Comparison of ENCODE assay signal across 1 cellular context in genomic region chr16:57300387-57301125, GRCh38.
TF ChIP-seq lines count a peak whose summit lies in the region.

No MANE protein-coding gene starts in this region.

TF ChIP-seq in HepG2, 621 proteins besides CTCF, POLR2A, EP300 and RAD21 (continued from another document and continues in another):
- peak; percentile 90 for TF ChIP-seq HMGXB3 (CRISPR knock-in tag; IDR thresholded peaks at IDR 0.05; ENCODE audit: borderline replicate concordance)
- no peak for TF ChIP-seq JUNB (CRISPR knock-in tag; IDR thresholded peaks at IDR 0.05; ENCODE audit: borderline replicate concordance)
- TF ChIP-seq ZNF550 (CRISPR knock-in tag; IDR thresholded peaks at IDR 0.05; ENCODE audit: borderline replicate concordance) = no peak
- no peak for TF ChIP-seq KLF13 (CRISPR knock-in tag; IDR thresholded peaks at IDR 0.05)
- no peak for TF ChIP-seq ZNF382 (CRISPR knock-in tag; IDR thresholded peaks at IDR 0.05; ENCODE audit: borderline replicate concordance)
- TF ChIP-seq NFATC3 (CRISPR knock-in tag; IDR thresholded peaks at IDR 0.05) = peak; percentile 66; the same call in 1 of the 2 replicates
- TF ChIP-seq TOPORS (CRISPR knock-in tag; IDR thresholded peaks at IDR 0.05) = peak; percentile 85
- peak; percentile 74; the same call in 1 of the 2 replicates for TF ChIP-seq ZNF543 (CRISPR knock-in tag; IDR thresholded peaks at IDR 0.05)
- peak; percentile 8; the same call in 1 of the 2 replicates for TF ChIP-seq ZNF3 (CRISPR knock-in tag; IDR thresholded peaks at IDR 0.05)
- 0 out of 2 replicates have a peak, but pooled peaks have one; percentile 20 for TF ChIP-seq ARNTL (CRISPR knock-in tag; IDR thresholded peaks at IDR 0.05)
- TF ChIP-seq SAP130 (CRISPR knock-in tag; IDR thresholded peaks at IDR 0.05; ENCODE audit: low read depth) = peak; percentile 65
- TF ChIP-seq ELF4 (CRISPR knock-in tag; IDR thresholded peaks at IDR 0.05; ENCODE audit: borderline replicate concordance) = peak; percentile 18; the same call in 1 of the 2 replicates
- TF ChIP-seq, protein P1, sequence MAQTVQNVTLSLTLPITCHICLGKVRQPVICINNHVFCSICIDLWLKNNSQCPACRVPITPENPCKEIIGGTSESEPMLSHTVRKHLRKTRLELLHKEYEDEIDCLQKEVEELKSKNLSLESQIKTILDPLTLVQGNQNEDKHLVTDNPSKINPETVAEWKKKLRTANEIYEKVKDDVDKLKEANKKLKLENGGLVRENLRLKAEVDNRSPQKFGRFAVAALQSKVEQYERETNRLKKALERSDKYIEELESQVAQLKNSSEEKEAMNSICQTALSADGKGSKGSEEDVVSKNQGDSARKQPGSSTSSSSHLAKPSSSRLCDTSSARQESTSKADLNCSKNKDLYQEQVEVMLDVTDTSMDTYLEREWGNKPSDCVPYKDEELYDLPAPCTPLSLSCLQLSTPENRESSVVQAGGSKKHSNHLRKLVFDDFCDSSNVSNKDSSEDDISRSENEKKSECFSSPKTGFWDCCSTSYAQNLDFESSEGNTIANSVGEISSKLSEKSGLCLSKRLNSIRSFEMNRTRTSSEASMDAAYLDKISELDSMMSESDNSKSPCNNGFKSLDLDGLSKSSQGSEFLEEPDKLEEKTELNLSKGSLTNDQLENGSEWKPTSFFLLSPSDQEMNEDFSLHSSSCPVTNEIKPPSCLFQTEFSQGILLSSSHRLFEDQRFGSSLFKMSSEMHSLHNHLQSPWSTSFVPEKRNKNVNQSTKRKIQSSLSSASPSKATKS (CRISPR knock-in tag; IDR thresholded peaks at IDR 0.05) = 0 out of 2 replicates have a peak, but pooled peaks have one; percentile 8
- no peak for TF ChIP-seq MATR3 (CRISPR knock-in tag; IDR thresholded peaks at IDR 0.05)
- peak; percentile 84; the same call in 1 of the 2 replicates for TF ChIP-seq ZNF12 (CRISPR knock-in tag; IDR thresholded peaks at IDR 0.05)
- no peak for TF ChIP-seq ZBTB21 (CRISPR knock-in tag; IDR thresholded peaks at IDR 0.05)
- no peak; the same call in 1 of the 2 replicates for TF ChIP-seq ETS1 (CRISPR knock-in tag; IDR thresholded peaks at IDR 0.05)
- no peak for TF ChIP-seq SP1 (IDR thresholded peaks at IDR 0.05)
- peak; percentile 97 for TF ChIP-seq SP1 (CRISPR knock-in tag; IDR thresholded peaks at IDR 0.05)
- no peak for TF ChIP-seq ZNF672 (CRISPR knock-in tag; IDR thresholded peaks at IDR 0.05)
- TF ChIP-seq KAT7 (CRISPR knock-in tag; IDR thresholded peaks at IDR 0.05; ENCODE audit: borderline replicate concordance) = no peak; the same call in 1 of the 2 replicates
- TF ChIP-seq ZNF660 (CRISPR knock-in tag; IDR thresholded peaks at IDR 0.05; ENCODE audit: borderline replicate concordance, low read depth) = no peak
- TF ChIP-seq ZFP41 (CRISPR knock-in tag; IDR thresholded peaks at IDR 0.05; ENCODE audit: borderline replicate concordance) = no peak
- TF ChIP-seq FOSL1 (CRISPR knock-in tag; IDR thresholded peaks at IDR 0.05; ENCODE audit: borderline replicate concordance) = no peak
- no peak for TF ChIP-seq ZNF484 (CRISPR knock-in tag; IDR thresholded peaks at IDR 0.05; ENCODE audit: borderline replicate concordance, low read depth)
- TF ChIP-seq MED13 (CRISPR knock-in tag; IDR thresholded peaks at IDR 0.05) = no peak
- TF ChIP-seq JUND (CRISPR knock-in tag; IDR thresholded peaks at IDR 0.05) = no peak
- peak; percentile 88 for TF ChIP-seq GATAD2A (CRISPR knock-in tag; IDR thresholded peaks at IDR 0.05)
- TF ChIP-seq NR2F1 (CRISPR knock-in tag; IDR thresholded peaks at IDR 0.05) = 0 out of 4 replicates have a peak, but pooled peaks of 1 of the 2 experiments have one; percentile 35
- peak; percentile 73; the same call in 1 of the 2 replicates for TF ChIP-seq ZNF747 (CRISPR knock-in tag; IDR thresholded peaks at IDR 0.05; ENCODE audit: borderline replicate concordance)
- TF ChIP-seq SIX4 (CRISPR knock-in tag; IDR thresholded peaks at IDR 0.05) = peak; percentile 80; the same call in 1 of the 2 replicates
- TF ChIP-seq TEAD2 (CRISPR knock-in tag; IDR thresholded peaks at IDR 0.05) = no peak
- TF ChIP-seq GMEB1 (CRISPR knock-in tag; IDR thresholded peaks at IDR 0.05; ENCODE audit: borderline replicate concordance) = peak; percentile 71; the same call in 1 of the 2 replicates
- TF ChIP-seq, protein P2, sequence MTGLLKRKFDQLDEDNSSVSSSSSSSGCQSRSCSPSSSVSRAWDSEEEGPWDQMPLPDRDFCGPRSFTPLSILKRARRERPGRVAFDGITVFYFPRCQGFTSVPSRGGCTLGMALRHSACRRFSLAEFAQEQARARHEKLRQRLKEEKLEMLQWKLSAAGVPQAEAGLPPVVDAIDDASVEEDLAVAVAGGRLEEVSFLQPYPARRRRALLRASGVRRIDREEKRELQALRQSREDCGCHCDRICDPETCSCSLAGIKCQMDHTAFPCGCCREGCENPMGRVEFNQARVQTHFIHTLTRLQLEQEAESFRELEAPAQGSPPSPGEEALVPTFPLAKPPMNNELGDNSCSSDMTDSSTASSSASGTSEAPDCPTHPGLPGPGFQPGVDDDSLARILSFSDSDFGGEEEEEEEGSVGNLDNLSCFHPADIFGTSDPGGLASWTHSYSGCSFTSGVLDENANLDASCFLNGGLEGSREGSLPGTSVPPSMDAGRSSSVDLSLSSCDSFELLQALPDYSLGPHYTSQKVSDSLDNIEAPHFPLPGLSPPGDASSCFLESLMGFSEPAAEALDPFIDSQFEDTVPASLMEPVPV (CRISPR knock-in tag; IDR thresholded peaks at IDR 0.05) = 0 out of 2 replicates have a peak, but pooled peaks have one; percentile 77
- TF ChIP-seq ZSCAN31 (CRISPR knock-in tag; IDR thresholded peaks at IDR 0.05; ENCODE audit: low read depth) = peak; percentile 83
- peak; percentile 42; the same call in 1 of the 2 replicates for TF ChIP-seq GFI1 (CRISPR knock-in tag; IDR thresholded peaks at IDR 0.05; ENCODE audit: borderline replicate concordance)
- no peak; the same call in 1 of the 2 replicates for TF ChIP-seq ZNF713 (CRISPR knock-in tag; IDR thresholded peaks at IDR 0.05)
- no peak for TF ChIP-seq PLRG1 (conservative IDR thresholded peaks at IDR 0.05)
- TF ChIP-seq, protein P3, sequence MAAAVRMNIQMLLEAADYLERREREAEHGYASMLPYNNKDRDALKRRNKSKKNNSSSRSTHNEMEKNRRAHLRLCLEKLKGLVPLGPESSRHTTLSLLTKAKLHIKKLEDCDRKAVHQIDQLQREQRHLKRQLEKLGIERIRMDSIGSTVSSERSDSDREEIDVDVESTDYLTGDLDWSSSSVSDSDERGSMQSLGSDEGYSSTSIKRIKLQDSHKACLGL (CRISPR knock-in tag; IDR thresholded peaks at IDR 0.05) = no peak; the same call in 1 of the 2 replicates
- TF ChIP-seq, protein P4, sequence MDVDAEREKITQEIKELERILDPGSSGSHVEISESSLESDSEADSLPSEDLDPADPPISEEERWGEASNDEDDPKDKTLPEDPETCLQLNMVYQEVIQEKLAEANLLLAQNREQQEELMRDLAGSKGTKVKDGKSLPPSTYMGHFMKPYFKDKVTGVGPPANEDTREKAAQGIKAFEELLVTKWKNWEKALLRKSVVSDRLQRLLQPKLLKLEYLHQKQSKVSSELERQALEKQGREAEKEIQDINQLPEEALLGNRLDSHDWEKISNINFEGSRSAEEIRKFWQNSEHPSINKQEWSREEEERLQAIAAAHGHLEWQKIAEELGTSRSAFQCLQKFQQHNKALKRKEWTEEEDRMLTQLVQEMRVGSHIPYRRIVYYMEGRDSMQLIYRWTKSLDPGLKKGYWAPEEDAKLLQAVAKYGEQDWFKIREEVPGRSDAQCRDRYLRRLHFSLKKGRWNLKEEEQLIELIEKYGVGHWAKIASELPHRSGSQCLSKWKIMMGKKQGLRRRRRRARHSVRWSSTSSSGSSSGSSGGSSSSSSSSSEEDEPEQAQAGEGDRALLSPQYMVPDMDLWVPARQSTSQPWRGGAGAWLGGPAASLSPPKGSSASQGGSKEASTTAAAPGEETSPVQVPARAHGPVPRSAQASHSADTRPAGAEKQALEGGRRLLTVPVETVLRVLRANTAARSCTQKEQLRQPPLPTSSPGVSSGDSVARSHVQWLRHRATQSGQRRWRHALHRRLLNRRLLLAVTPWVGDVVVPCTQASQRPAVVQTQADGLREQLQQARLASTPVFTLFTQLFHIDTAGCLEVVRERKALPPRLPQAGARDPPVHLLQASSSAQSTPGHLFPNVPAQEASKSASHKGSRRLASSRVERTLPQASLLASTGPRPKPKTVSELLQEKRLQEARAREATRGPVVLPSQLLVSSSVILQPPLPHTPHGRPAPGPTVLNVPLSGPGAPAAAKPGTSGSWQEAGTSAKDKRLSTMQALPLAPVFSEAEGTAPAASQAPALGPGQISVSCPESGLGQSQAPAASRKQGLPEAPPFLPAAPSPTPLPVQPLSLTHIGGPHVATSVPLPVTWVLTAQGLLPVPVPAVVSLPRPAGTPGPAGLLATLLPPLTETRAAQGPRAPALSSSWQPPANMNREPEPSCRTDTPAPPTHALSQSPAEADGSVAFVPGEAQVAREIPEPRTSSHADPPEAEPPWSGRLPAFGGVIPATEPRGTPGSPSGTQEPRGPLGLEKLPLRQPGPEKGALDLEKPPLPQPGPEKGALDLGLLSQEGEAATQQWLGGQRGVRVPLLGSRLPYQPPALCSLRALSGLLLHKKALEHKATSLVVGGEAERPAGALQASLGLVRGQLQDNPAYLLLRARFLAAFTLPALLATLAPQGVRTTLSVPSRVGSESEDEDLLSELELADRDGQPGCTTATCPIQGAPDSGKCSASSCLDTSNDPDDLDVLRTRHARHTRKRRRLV (CRISPR knock-in tag; IDR thresholded peaks at IDR 0.05) = no peak
- TF ChIP-seq, protein P5, sequence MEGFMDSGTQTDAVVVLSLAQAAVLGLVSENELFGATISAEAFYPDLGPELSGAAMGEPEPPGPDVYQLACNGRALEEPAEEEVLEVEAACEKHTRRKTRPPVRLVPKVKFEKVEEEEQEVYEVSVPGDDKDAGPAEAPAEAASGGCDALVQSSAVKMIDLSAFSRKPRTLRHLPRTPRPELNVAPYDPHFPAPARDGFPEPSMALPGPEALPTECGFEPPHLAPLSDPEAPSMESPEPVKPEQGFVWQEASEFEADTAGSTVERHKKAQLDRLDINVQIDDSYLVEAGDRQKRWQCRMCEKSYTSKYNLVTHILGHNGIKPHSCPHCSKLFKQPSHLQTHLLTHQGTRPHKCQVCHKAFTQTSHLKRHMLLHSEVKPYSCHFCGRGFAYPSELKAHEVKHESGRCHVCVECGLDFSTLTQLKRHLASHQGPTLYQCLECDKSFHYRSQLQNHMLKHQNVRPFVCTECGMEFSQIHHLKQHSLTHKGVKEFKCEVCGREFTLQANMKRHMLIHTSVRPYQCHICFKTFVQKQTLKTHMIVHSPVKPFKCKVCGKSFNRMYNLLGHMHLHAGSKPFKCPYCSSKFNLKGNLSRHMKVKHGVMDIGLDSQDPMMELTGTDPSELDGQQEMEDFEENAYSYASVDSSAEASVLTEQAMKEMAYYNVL (CRISPR knock-in tag; IDR thresholded peaks at IDR 0.05; ENCODE audit: borderline replicate concordance) = no peak
- TF ChIP-seq TRIM24 (CRISPR knock-in tag; IDR thresholded peaks at IDR 0.05) = no peak
- TF ChIP-seq, protein P6, sequence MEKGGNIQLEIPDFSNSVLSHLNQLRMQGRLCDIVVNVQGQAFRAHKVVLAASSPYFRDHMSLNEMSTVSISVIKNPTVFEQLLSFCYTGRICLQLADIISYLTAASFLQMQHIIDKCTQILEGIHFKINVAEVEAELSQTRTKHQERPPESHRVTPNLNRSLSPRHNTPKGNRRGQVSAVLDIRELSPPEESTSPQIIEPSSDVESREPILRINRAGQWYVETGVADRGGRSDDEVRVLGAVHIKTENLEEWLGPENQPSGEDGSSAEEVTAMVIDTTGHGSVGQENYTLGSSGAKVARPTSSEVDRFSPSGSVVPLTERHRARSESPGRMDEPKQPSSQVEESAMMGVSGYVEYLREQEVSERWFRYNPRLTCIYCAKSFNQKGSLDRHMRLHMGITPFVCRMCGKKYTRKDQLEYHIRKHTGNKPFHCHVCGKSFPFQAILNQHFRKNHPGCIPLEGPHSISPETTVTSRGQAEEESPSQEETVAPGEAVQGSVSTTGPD (CRISPR knock-in tag; IDR thresholded peaks at IDR 0.05) = no peak
